In genomic region chr12:121930862-121931261, GRCh38 we compare ENCODE assay signal across 24 cellular contexts.
"Had no signal": no experiment of that assay in that cellular context is flagged by ENCODE, and none has a peak within 500 bp of the region (broad histone marks: within the 10 kb centered on the region; RNA-seq: fewer than 3 reads in every experiment).

No MANE protein-coding gene starts in this region.

- H3K9me3 ChIP-seq: esophagus muscularis mucosa, heart right ventricle, lower lobe of right lung, neutrophil, thoracic aorta had no signal

- H3K27me3 Mint-ChIP-seq: activated B cell treated with CpG ODN at 0.5 μM for 24 hours; activated naive CD4-positive, alpha-beta T cell treated with anti-CD3 and anti-CD28 coated beads, Interleukin-2, amount 50 U/mL, for 24 hours; activated naive CD8-positive, alpha-beta T cell treated with anti-CD3 and anti-CD28 coated beads, Interleukin-2, amount 50 U/mL, for 24 hours; activated T-helper 17 cell treated with anti-CD3 and anti-CD28 coated beads, Interleukin-2, amount 50 U/mL, for 72 hours had no signal

- H3K4me3 ChIP-seq: esophagus muscularis mucosa, heart right ventricle, lower lobe of right lung, skin epidermis, thoracic aorta had no signal

- H3K36me3 ChIP-seq: lower lobe of right lung, neutrophil, thoracic aorta had no signal

- H3K9me3 Mint-ChIP-seq: activated B cell treated with CpG ODN at 0.5 μM for 24 hours; activated CD8-positive, alpha-beta T cell treated with anti-CD3 and anti-CD28 coated beads for 36 hours; activated naive CD4-positive, alpha-beta T cell treated with anti-CD3 and anti-CD28 coated beads, Interleukin-2, amount 50 U/mL, for 24 hours; activated naive CD8-positive, alpha-beta T cell treated with anti-CD3 and anti-CD28 coated beads, Interleukin-2, amount 50 U/mL, for 24 hours; activated T-cell treated with anti-CD3 and anti-CD28 coated beads, Interleukin-2, amount 50 U/mL, for 4 hours; activated T-helper 17 cell treated with anti-CD3 and anti-CD28 coated beads, Interleukin-2, amount 50 U/mL, for 72 hours; nephron progenitor cell; stimulated activated effector memory CD8-positive, alpha-beta T cell treated with anti-CD3 and anti-CD28 coated beads, Interleukin-12 subunit alpha, Interleukin-12 subunit beta, amount 100 ng/mL, for 72 hours; stimulated activated naive CD8-positive, alpha-beta T cell treated with anti-CD3 and anti-CD28 coated beads, Interleukin-15, Interleukin-2, amounts not matched to agents 100 ng/mL and 50 ng/mL, for 24 hours; T-helper 2 cell treated with Interferon-gamma antibody and Interleukin-4, amounts not matched to agents 5 μg/mL and 100 μg/mL, for 36 hours had no signal

- H3K4me1 ChIP-seq: esophagus muscularis mucosa, lower lobe of right lung had no signal

- H3K4me1 Mint-ChIP-seq: activated naive CD4-positive, alpha-beta T cell treated with anti-CD3 and anti-CD28 coated beads, Interleukin-2, amount 50 U/mL, for 24 hours; activated T-helper 17 cell treated with anti-CD3 and anti-CD28 coated beads, Interleukin-2, amount 50 U/mL, for 72 hours; stimulated activated effector memory CD8-positive, alpha-beta T cell treated with anti-CD3 and anti-CD28 coated beads, Interleukin-12 subunit alpha, Interleukin-12 subunit beta, amount 100 ng/mL, for 72 hours had no signal

- H3K36me3 Mint-ChIP-seq: activated naive CD4-positive, alpha-beta T cell treated with anti-CD3 and anti-CD28 coated beads, Interleukin-2, amount 50 U/mL, for 24 hours; stimulated activated effector memory CD8-positive, alpha-beta T cell treated with anti-CD3 and anti-CD28 coated beads, Interleukin-12 subunit alpha, Interleukin-12 subunit beta, amount 100 ng/mL, for 72 hours had no signal

- DNase-seq: activated B cell treated with CpG ODN at 0.5 μM for 24 hours; activated CD4-positive, alpha-beta T cell treated with anti-CD3 and anti-CD28 coated beads, Interleukin-2, amount 50 U/mL, for 1 hour; activated CD8-positive, alpha-beta T cell treated with anti-CD3 and anti-CD28 coated beads for 36 hours; activated naive CD8-positive, alpha-beta T cell treated with anti-CD3 and anti-CD28 coated beads, Interleukin-2, amount 50 U/mL, for 24 hours; activated T-cell treated with anti-CD3 and anti-CD28 coated beads, Interleukin-2, amount 50 U/mL, for 4 hours; amygdala; caudate nucleus; foreskin melanocyte; heart right ventricle; kidney glomerular epithelial cell; lower lobe of right lung; mesendoderm; stimulated activated CD4-positive, alpha-beta T cell treated with anti-CD3 and anti-CD28 coated beads, Interleukin-4, amount 100 ng/mL, for 24 hours had no signal

- H3K4me3 Mint-ChIP-seq: activated CD8-positive, alpha-beta T cell treated with anti-CD3 and anti-CD28 coated beads for 36 hours; activated naive CD4-positive, alpha-beta T cell treated with anti-CD3 and anti-CD28 coated beads, Interleukin-2, amount 50 U/mL, for 24 hours; activated naive CD8-positive, alpha-beta T cell treated with anti-CD3 and anti-CD28 coated beads, Interleukin-2, amount 50 U/mL, for 24 hours; activated T-cell treated with anti-CD3 and anti-CD28 coated beads, Interleukin-2, amount 50 U/mL, for 4 hours; activated T-helper 17 cell treated with anti-CD3 and anti-CD28 coated beads, Interleukin-2, amount 50 U/mL, for 72 hours; nephron progenitor cell; stimulated activated effector memory CD8-positive, alpha-beta T cell treated with anti-CD3 and anti-CD28 coated beads, Interleukin-12 subunit alpha, Interleukin-12 subunit beta, amount 100 ng/mL, for 72 hours; stimulated activated naive CD8-positive, alpha-beta T cell treated with anti-CD3 and anti-CD28 coated beads, Interleukin-15, Interleukin-2, amounts not matched to agents 100 ng/mL and 50 ng/mL, for 24 hours; T-helper 2 cell treated with Interferon-gamma antibody and Interleukin-4, amounts not matched to agents 5 μg/mL and 100 μg/mL, for 36 hours had no signal

- H3K27ac Mint-ChIP-seq: activated B cell treated with CpG ODN at 0.5 μM for 24 hours; activated CD8-positive, alpha-beta T cell treated with anti-CD3 and anti-CD28 coated beads for 36 hours; activated naive CD4-positive, alpha-beta T cell treated with anti-CD3 and anti-CD28 coated beads, Interleukin-2, amount 50 U/mL, for 24 hours; activated naive CD8-positive, alpha-beta T cell treated with anti-CD3 and anti-CD28 coated beads, Interleukin-2, amount 50 U/mL, for 24 hours; activated T-helper 17 cell treated with anti-CD3 and anti-CD28 coated beads, Interleukin-2, amount 50 U/mL, for 72 hours; stimulated activated effector memory CD8-positive, alpha-beta T cell treated with anti-CD3 and anti-CD28 coated beads, Interleukin-12 subunit alpha, Interleukin-12 subunit beta, amount 100 ng/mL, for 72 hours; stimulated activated naive CD8-positive, alpha-beta T cell treated with anti-CD3 and anti-CD28 coated beads, Interleukin-15, Interleukin-2, amounts not matched to agents 100 ng/mL and 50 ng/mL, for 24 hours; T-helper 2 cell treated with Interferon-gamma antibody and Interleukin-4, amounts not matched to agents 5 μg/mL and 100 μg/mL, for 36 hours had no signal

- H3K27ac ChIP-seq: esophagus muscularis mucosa, heart right ventricle, lower lobe of right lung, neutrophil, thoracic aorta had no signal

- ATAC-seq: activated CD8-positive, alpha-beta T cell treated with anti-CD3 and anti-CD28 coated beads for 36 hours; activated naive CD8-positive, alpha-beta T cell treated with anti-CD3 and anti-CD28 coated beads, Interleukin-2, amount 50 U/mL, for 24 hours; activated T-cell treated with anti-CD3 and anti-CD28 coated beads, Interleukin-2, amount 50 U/mL, for 4 hours; activated T-helper 17 cell treated with anti-CD3 and anti-CD28 coated beads, Interleukin-2, amount 50 U/mL, for 72 hours; heart right ventricle; lower lobe of right lung; sciatic nerve; stimulated activated effector memory CD8-positive, alpha-beta T cell treated with anti-CD3 and anti-CD28 coated beads, Interleukin-12 subunit alpha, Interleukin-12 subunit beta, amount 100 ng/mL, for 72 hours had no signal

- H3K27me3 ChIP-seq: esophagus muscularis mucosa, heart right ventricle, neutrophil had no signal
